Comparison of ENCODE assay signal across 11 cellular contexts in genomic region chrX:143633530-143634372, GRCh38. TPM values are rescaled to one million over a fixed set of nuclear protein-coding genes. Genes with fewer than 3 reads are reported as not detected.
DNase-seq lines count a peak whose midpoint lies in the region; ATAC-seq and TF ChIP-seq lines count a peak whose summit lies in the region.
"Had no signal": no experiment of that assay in that cellular context is flagged by ENCODE, and none has a peak within 500 bp of the region (broad histone marks: within the 10 kb centered on the region; RNA-seq: fewer than 3 reads in every experiment).

No MANE protein-coding gene starts in this region.

- H3K4me3 Mint-ChIP-seq in WTC11: no peak overlapping the region
- H3K4me3 Mint-ChIP-seq: activated naive CD8-positive, alpha-beta T cell treated with anti-CD3 and anti-CD28 coated beads, Interleukin-2, amount 50 U/mL, for 24 hours had no signal

- TF ChIP-seq CTCF in WTC11 (IDR thresholded peaks at IDR 0.05) (no peak), sigmoid colon (IDR thresholded peaks at IDR 0.05) (no peak)

- CTCF ChIA-PET in WTC11 (lab: Charles Lee): no interaction called here

- H3K27ac Mint-ChIP-seq in WTC11: no peak overlapping the region
- H3K27ac Mint-ChIP-seq: activated naive CD8-positive, alpha-beta T cell treated with anti-CD3 and anti-CD28 coated beads, Interleukin-2, amount 50 U/mL, for 24 hours had no signal

- peaks cover 30% of the 10 kb centered on the region for H3K9me3 Mint-ChIP-seq in WTC11
- H3K9me3 Mint-ChIP-seq: activated naive CD8-positive, alpha-beta T cell treated with anti-CD3 and anti-CD28 coated beads, Interleukin-2, amount 50 U/mL, for 24 hours had no signal

- no peak for ATAC-seq in WTC11
- no peak for ATAC-seq in HG02938 (IDR thresholded peaks at IDR 0.05; ENCODE audit: unreplicated experiment)
- no peak for ATAC-seq in GM18519 (IDR thresholded peaks at IDR 0.05; ENCODE audit: low FRiP score, unreplicated experiment)
- ATAC-seq: activated naive CD8-positive, alpha-beta T cell treated with anti-CD3 and anti-CD28 coated beads, Interleukin-2, amount 50 U/mL, for 24 hours had no signal

- DNase-seq in H7: peak; percentile 44
- no peak for DNase-seq in WTC11 (ENCODE audit: low spot score)
- DNase-seq in sigmoid colon: no peak
- no peak for DNase-seq in NCI-H1048 (lab: John Stamatoyannopoulos, UW)
- DNase-seq in AG08395 (ENCODE audit: low spot score): no peak
- DNase-seq: activated naive CD8-positive, alpha-beta T cell treated with anti-CD3 and anti-CD28 coated beads, Interleukin-2, amount 50 U/mL, for 24 hours; DND-41; stimulated activated CD4-positive, alpha-beta T cell treated with anti-CD3 and anti-CD28 coated beads, Interleukin-2, amount 100 ng/mL, for 24 hours had no signal

- 2 to 4% methylated on average over 65 of the region's 65 CpGs for WGBS in sigmoid colon, 2 donors

- peaks cover 27% of the 10 kb centered on the region for H3K36me3 Mint-ChIP-seq in WTC11

- H3K36me3 ChIP-seq in H7 (replicated peaks; ENCODE audit: control insufficient read depth, insufficient read depth, low read length): no peaks in the 10 kb centered on the region
- no peaks in the 10 kb centered on the region for H3K36me3 ChIP-seq in iPS-20b (ENCODE audit: insufficient read depth, low read depth, low read length)
- H3K36me3 ChIP-seq in sigmoid colon: no peaks in the 10 kb centered on the region

- peaks cover 8% of the 10 kb centered on the region; the same call in 1 of the 2 replicates for H3K9me3 ChIP-seq in iPS-20b (ENCODE audit: insufficient read depth, low read depth, low read length)
- H3K9me3 ChIP-seq in sigmoid colon: no peaks in the 10 kb centered on the region

- H3K4me1 ChIP-seq in iPS-20b (ENCODE audit: insufficient read depth, low read length): no peaks in the 10 kb centered on the region
- peaks cover 0 to 13% (median 9%) of the 10 kb centered on the region in 4 donors for H3K4me1 ChIP-seq in sigmoid colon

- POLR2A ChIA-PET in WTC11 (lab: Charles Lee): no interaction called here

- H3K4me3 ChIP-seq in H7 (ENCODE audit: insufficient read depth, low read depth, low read length): peak overlapping the region; percentile 72
- H3K4me3 ChIP-seq in iPS-20b (ENCODE audit: low read length): peak overlapping the region; percentile 69
- peak overlapping the region; percentile 22 to 50 (median 43) for H3K4me3 ChIP-seq in sigmoid colon

- no peaks in the 10 kb centered on the region; the same call in 1 of the 2 replicates for H3K27me3 Mint-ChIP-seq in WTC11 (ENCODE audit: low read depth)

- TF ChIP-seq POLR2A in sigmoid colon (IDR thresholded peaks at IDR 0.05): no peak

- H3K27ac ChIP-seq in iPS-20b (ENCODE audit: low read length) (no peak overlapping the region), sigmoid colon (no peak overlapping the region)

- H3K9ac ChIP-seq in iPS-20b (ENCODE audit: low read depth, low read length): no peak overlapping the region; the same call in 1 of the 2 replicates

- no peaks in the 10 kb centered on the region for H3K4me1 Mint-ChIP-seq in WTC11

- TF ChIP-seq EP300 in sigmoid colon (IDR thresholded peaks at IDR 0.05): no peak

- intact Hi-C loops in sigmoid colon (cut with DNase I): no loop called here

- peaks cover 14% of the 10 kb centered on the region for H3K27me3 ChIP-seq in H7 (ENCODE audit: control insufficient read depth, insufficient read depth, low read length)
- H3K27me3 ChIP-seq in iPS-20b (ENCODE audit: insufficient read depth, low read length): peaks cover 23% of the 10 kb centered on the region
- peaks cover 0 to 19% (median 6%) of the 10 kb centered on the region in 3 donors for H3K27me3 ChIP-seq in sigmoid colon

TF ChIP-seq in WTC11, 78 proteins besides CTCF, POLR2A, EP300 and RAD21:
- TF ChIP-seq ZNF232 (CRISPR knock-in tag; IDR thresholded peaks at IDR 0.05) (no peak), ZNF121 (CRISPR knock-in tag; IDR thresholded peaks at IDR 0.05) (no peak), PRDM15 (CRISPR knock-in tag; IDR thresholded peaks at IDR 0.05) (peak; percentile 77)
TF ChIP-seq in WTC11: peak in this region for 1.

RNA-seq across cellular contexts. Expression of gene SLITRK4, which starts 2.1 kb away (rescaled TPM):
- 9.9 and 12.7 TPM in 2 replicates for total RNA-seq in H7 (2014; rRNA removed; shearing (Covaris generic))
- total RNA-seq in WTC11 (2021): not detected in 3 replicates
- 1 to 10 TPM; 1.2 to 2.5 (median 2.0) TPM for total RNA-seq in sigmoid colon
- polyA plus RNA-seq in sigmoid colon: under 1 TPM in 2 of 3 donors, not detected in 1; 0.15 to 0.60 TPM
